Comparison of ENCODE assay signal across 8 cellular contexts in the genomic region with DNA sequence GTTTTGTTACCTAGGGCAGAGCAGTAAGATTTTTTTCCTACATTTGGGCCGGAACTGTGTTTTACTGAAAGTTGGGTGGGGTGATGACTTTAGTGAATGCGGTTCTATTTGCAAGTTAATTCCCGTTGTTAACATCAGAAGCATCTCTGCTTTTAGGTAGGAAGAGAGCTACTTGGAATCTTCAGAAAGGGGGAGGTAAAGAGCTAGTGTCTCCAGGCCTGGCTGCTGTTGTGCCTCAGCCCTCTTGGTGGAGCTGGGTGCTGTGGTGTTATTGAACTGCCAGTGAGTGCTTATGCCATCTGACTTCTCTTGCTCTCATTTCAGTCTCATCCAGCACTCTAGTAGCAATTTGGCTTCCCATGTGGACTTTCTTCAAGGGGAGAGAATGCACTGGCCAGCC. TPM values are rescaled to one million over a fixed set of nuclear protein-coding genes. Genes with fewer than 3 reads are reported as not detected.
DNase-seq lines count a peak whose midpoint lies in the region; ATAC-seq, FAIRE-seq and TF ChIP-seq lines count a peak whose summit lies in the region.

No MANE protein-coding gene starts in this region.

- no peaks in the 10 kb centered on the region for H3K27me3 ChIP-seq in ascending aorta

- ATAC-seq in GM18519 (IDR thresholded peaks at IDR 0.05; ENCODE audit: low FRiP score, unreplicated experiment) = no peak

- peaks cover 4 to 7% of the 10 kb centered on the region in 2 donors for H3K4me1 ChIP-seq in kidney (ENCODE audit: control insufficient read depth in 1 of 2, insufficient read depth in 1 of 2, low read depth in 1 of 2, low read length in 2 of 2)
- H3K4me1 ChIP-seq in ascending aorta = peaks cover 6 to 12% of the 10 kb centered on the region in 2 donors

- H3K27ac ChIP-seq in kidney (ENCODE audit: low read depth in 2 of 2, low read length in 2 of 2) = no peak overlapping the region
- H3K27ac ChIP-seq in ascending aorta = no peak overlapping the region

- in situ Hi-C loops in ACHN (cut with HindIII; ENCODE audit: low pct_ligation_motif_present, low pct_unique_long_range_greater_than_20kb, low sequenced_read_pairs) = no loop called here

- H3K36me3 ChIP-seq in kidney (ENCODE audit: control insufficient read depth in 1 of 2, insufficient read depth in 2 of 2, low read length in 2 of 2) (peaks cover 21 to 22% of the 10 kb centered on the region in 2 donors), ascending aorta (peaks cover 33 to 55% of the 10 kb centered on the region in 2 donors)

- no peak overlapping the region for H3K4me3 ChIP-seq in fibroblast of the aortic adventitia (ENCODE audit: low read depth, low read length)
- H3K4me3 ChIP-seq in kidney (ENCODE audit: low read length in 2 of 2) = no peak overlapping the region
- no peak overlapping the region for H3K4me3 ChIP-seq in ascending aorta

- intact Hi-C loops in kidney (cut with DNase I) (no loop called here), ascending aorta (cut with DNase I) (loop anchor here (5.0 kb wide), 3 partner anchors 201 to 1191 kb away; partner anchors contain the start of genes CCDC30, CFAP57, EBNA1BP2 and HYI)

- no peak overlapping the region for H3K9ac ChIP-seq in kidney (ENCODE audit: low read length in 2 of 2)

- FAIRE-seq in kidney (lab: Jason Lieb, UNC) = no peak

- no peaks in the 10 kb centered on the region for H3K9me3 ChIP-seq in kidney (ENCODE audit: control insufficient read depth in 1 of 2, low read length in 2 of 2)
- no peaks in the 10 kb centered on the region for H3K9me3 ChIP-seq in ascending aorta

- DNase-seq in ACHN = peak; percentile 42
- DNase-seq in SW480 (ENCODE audit: low spot score) = peak; percentile 25
- peak; percentile 43 for DNase-seq in fibroblast of the aortic adventitia (ENCODE audit: low read depth)
- no peak for DNase-seq in kidney
- no peak for DNase-seq in LoVo (ENCODE audit: low spot score)
- DNase-seq in ascending aorta (ENCODE audit: low spot score in 2 of 2) = no peak

- TF ChIP-seq CTCF in GM12874 (IDR thresholded peaks at IDR 0.05; ENCODE audit: insufficient read depth, low read depth, low read length) (peak; percentile 40; the same call in 1 of the 2 replicates), fibroblast of the aortic adventitia (IDR thresholded peaks at IDR 0.05; ENCODE audit: insufficient read depth, low read length) (peak; percentile 63), kidney (IDR thresholded peaks at IDR 0.05; ENCODE audit: borderline replicate concordance, extremely low read depth, insufficient read depth) (no peak), ascending aorta (IDR thresholded peaks at IDR 0.05) (no peak)

RNA-seq across cellular contexts. Expression of gene KDM4A, which starts 3.4 kb away (rescaled TPM):
- total RNA-seq in fibroblast of the aortic adventitia (ENCODE audit: low replicate concordance) (39.0 and 73.2 TPM in 2 replicates), kidney (35.2 TPM), ascending aorta (23.3 TPM)
- 11.3 TPM for polyA plus RNA-seq in kidney (ENCODE audit: insufficient read depth, low read depth, low replicate concordance)

RNA-seq across cellular contexts. Expression of gene ST3GAL3, which starts 54.0 kb away (rescaled TPM):
- total RNA-seq in fibroblast of the aortic adventitia (ENCODE audit: low replicate concordance) (20.1 and 24.0 TPM in 2 replicates), kidney (21.3 TPM), ascending aorta (34.3 TPM)
- polyA plus RNA-seq in kidney (ENCODE audit: insufficient read depth, low read depth, low replicate concordance) = 15.3 TPM

Comparison
In these comparisons a context has a peak if more than half of its experiments do, and no peak if none do; other contexts are left out.
1. DNase-seq: peak in ACHN (single experiment), SW480 (single experiment) and fibroblast of the aortic adventitia (single experiment); none in kidney (single experiment), LoVo (single experiment) and ascending aorta (0 of 2).
2. CTCF ChIP-seq: peak in GM12874 (single experiment) and fibroblast of the aortic adventitia (single experiment); none in kidney (single experiment) and ascending aorta (0 of 3).